In the genomic region with DNA sequence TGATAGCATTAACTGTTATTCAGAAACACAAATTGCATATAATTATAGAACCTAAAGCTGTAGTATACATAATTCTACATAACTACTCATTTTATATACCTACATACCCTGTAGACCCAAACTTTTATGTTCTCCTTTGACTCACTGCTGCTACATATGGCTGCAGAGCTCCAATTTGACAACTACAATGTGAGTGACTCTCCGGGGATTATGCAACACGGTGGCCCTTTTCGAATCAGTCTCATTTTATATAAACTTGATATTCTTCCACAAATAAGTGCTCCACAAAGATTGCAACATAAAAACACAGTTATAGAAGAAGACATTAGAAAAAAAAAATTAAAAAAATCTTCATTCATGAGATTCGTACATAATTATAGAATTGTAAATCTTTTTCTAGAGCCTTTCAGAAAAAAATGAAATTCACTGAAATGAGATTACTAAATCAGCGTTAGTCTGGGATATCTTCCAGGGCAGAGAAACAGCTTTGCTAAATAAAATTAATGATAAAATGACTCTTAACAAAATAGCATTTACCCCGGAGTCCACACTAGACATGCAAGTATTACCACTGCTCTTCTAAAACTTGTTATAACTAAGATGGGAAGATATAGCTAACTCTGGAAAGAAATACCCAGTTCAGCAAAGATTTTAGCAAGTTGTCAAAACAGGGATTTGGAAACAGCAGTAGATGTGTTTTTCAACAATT, we compare ENCODE assay signal across 14 cellular contexts.
"Had no signal": no experiment of that assay in that cellular context is flagged by ENCODE, and none has a peak within 500 bp of the region (broad histone marks: within the 10 kb centered on the region; RNA-seq: fewer than 3 reads in every experiment).

No MANE protein-coding gene starts in this region.

- H3K27me3 ChIP-seq: esophagus muscularis mucosa, left lung, transverse colon, uterus had no signal

- DNase-seq: activated CD4-positive, alpha-beta T cell treated with anti-CD3 and anti-CD28 coated beads, Interleukin-2, amount 50 U/mL, for 4 hours; activated gamma-delta T cell; activated T-cell treated with anti-CD3 and anti-CD28 coated beads, Interleukin-2, amount 50 U/mL, for 72 hours; effector CD8-positive, alpha-beta T cell; head of caudate nucleus; left lung; retina; stimulated activated CD4-positive, alpha-beta T cell treated with anti-CD3 and anti-CD28 coated beads, Interleukin-2, amount 100 ng/mL, for 24 hours; stimulated activated naive CD4-positive, alpha-beta T cell treated with Interleukin-2 at 50 U/mL for 16 hours; substantia nigra; transverse colon; uterus had no signal

- ATAC-seq: activated naive CD4-positive, alpha-beta T cell treated with anti-CD3 and anti-CD28 coated beads, Interleukin-2, amount 50 U/mL, for 72 hours; activated T-cell treated with anti-CD3 and anti-CD28 coated beads, Interleukin-2, amount 50 U/mL, for 72 hours; left lung had no signal

- H3K4me3 ChIP-seq: esophagus muscularis mucosa, left lung, transverse colon, uterus had no signal

- H3K4me1 ChIP-seq: left lung had no signal

- H3K36me3 ChIP-seq: esophagus muscularis mucosa, left lung, transverse colon, uterus had no signal

- H3K27ac ChIP-seq: esophagus muscularis mucosa, transverse colon, uterus had no signal

- H3K9me3 ChIP-seq: esophagus muscularis mucosa, left lung, transverse colon, uterus had no signal
